Comparison of ENCODE assay signal across 8 cellular contexts in the genomic region with DNA sequence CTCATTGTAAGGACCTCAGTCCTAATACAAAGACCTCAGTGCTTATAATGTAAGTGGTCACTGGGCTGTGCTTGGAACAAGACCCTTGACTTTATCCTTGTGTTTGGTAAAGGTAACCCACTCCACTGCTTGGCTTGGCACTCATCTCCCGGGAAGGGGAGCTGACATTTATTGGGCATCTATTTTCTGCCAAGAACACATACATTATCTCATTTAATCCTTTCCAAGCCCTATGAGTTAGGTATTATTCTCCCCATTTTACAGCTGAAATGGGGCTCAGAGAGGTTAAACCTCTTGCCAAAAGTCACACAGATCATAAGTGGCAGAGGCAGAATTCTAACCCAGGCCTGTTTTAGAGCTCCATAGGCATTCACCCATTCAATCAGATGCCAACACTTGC. TPM values are rescaled to one million over a fixed set of nuclear protein-coding genes. Genes with fewer than 3 reads are reported as not detected.
"Had no signal": no experiment of that assay in that cellular context is flagged by ENCODE, and none has a peak within 500 bp of the region (broad histone marks: within the 10 kb centered on the region; RNA-seq: fewer than 3 reads in every experiment).

No MANE protein-coding gene starts in this region.

- H3K27ac Mint-ChIP-seq: H9, IgD-negative memory B cell had no signal

- FAIRE-seq: H54 had no signal

- H3K27ac ChIP-seq: GM23248, HL-60 had no signal

- ATAC-seq: HCT116 had no signal

- H3K9me3 Mint-ChIP-seq: IgD-negative memory B cell had no signal

- DNase-seq: GOT3, H9, KG1 had no signal

- H3K4me3 ChIP-seq: GM23248 had no signal

- H3K9ac ChIP-seq: GM23248 had no signal

- H3K4me3 Mint-ChIP-seq: H9, IgD-negative memory B cell had no signal

- H2AFZ ChIP-seq: GM23248 had no signal

RNA-seq across cellular contexts. Expression of gene STC2, which starts 32.4 kb away (rescaled TPM):
- polyA plus RNA-seq: IgD-negative memory B cell had no signal
